ENCODE assay signal across 9 cellular contexts in genomic region chr9:70407081-70407503, GRCh38. TPM values are rescaled to one million over a fixed set of nuclear protein-coding genes. Genes with fewer than 3 reads are reported as not detected.
DNase-seq lines count a peak whose midpoint lies in the region; ATAC-seq, FAIRE-seq and TF ChIP-seq lines count a peak whose summit lies in the region.
"Had no signal": no experiment of that assay in that cellular context is flagged by ENCODE, and none has a peak within 500 bp of the region (broad histone marks: within the 10 kb centered on the region; RNA-seq: fewer than 3 reads in every experiment).

No MANE protein-coding gene starts in this region.

- no peaks in the 10 kb centered on the region for H3K36me3 ChIP-seq in left lung
- H3K36me3 ChIP-seq in testis (ENCODE audit: low read depth, missing control alignments), result no peaks in the 10 kb centered on the region

- no peaks in the 10 kb centered on the region for H3K9me3 Mint-ChIP-seq in activated T-cell treated with anti-CD3 and anti-CD28 coated beads, Interleukin-2, amount 50 U/mL, for 24 hours

- H3K4me3 ChIP-seq in left lung (no peak overlapping the region), testis (no peak overlapping the region)

- WGBS in testis, 2 donors, result 40 to 53% methylated on average over 4 of the region's 4 CpGs

- no peak for DNase-seq in activated T-cell treated with anti-CD3 and anti-CD28 coated beads, Interleukin-2, amount 50 U/mL, for 24 hours
- DNase-seq in activated T-cell treated with anti-CD3 and anti-CD28 coated beads, Interleukin-2, amount 50 U/mL, for 1 hour, result no peak
- DNase-seq in amniotic stem cell (lab: John Stamatoyannopoulos, UW) (peak; percentile 40), left lung (no peak), testis (no peak), GM12892 (ENCODE audit: insufficient read length) (no peak)
- DNase-seq in activated CD4-positive, CD25-positive, alpha-beta regulatory T cell treated with anti-CD3 and anti-CD28 coated beads, Interleukin-2, amount 50 U/mL, for 72 hours, result no peak

- H3K36me3 Mint-ChIP-seq in activated T-cell treated with anti-CD3 and anti-CD28 coated beads, Interleukin-2, amount 50 U/mL, for 24 hours (ENCODE audit: low read depth), result peaks cover 25% of the 10 kb centered on the region

- H3K27ac Mint-ChIP-seq in activated T-cell treated with anti-CD3 and anti-CD28 coated beads, Interleukin-2, amount 50 U/mL, for 24 hours, result peak overlapping the region; percentile 94

- TF ChIP-seq POLR2A in testis (IDR thresholded peaks at IDR 0.05), result no peak
- no peak for TF ChIP-seq POLR2A in GM12892 (IDR thresholded peaks at IDR 0.05; ENCODE audit: low read depth, low read length)

- FAIRE-seq in GM12892 (lab: Jason Lieb, UNC), result no peak

- TF ChIP-seq CTCF in left lung (IDR thresholded peaks at IDR 0.05) (no peak), testis (IDR thresholded peaks at IDR 0.05) (no peak)

- intact Hi-C loops in left lung (cut with DNase I) (no loop called here), testis (cut with DNase I; ENCODE audit: low total_unique reads) (no loop called here)

- no peaks in the 10 kb centered on the region for H3K27me3 ChIP-seq in left lung
- H3K27me3 ChIP-seq in testis, result no peaks in the 10 kb centered on the region

- no peak for ATAC-seq in left lung
- ATAC-seq in HG02852 (IDR thresholded peaks at IDR 0.05; ENCODE audit: unreplicated experiment), result no peak

- no peaks in the 10 kb centered on the region for H3K27me3 Mint-ChIP-seq in activated T-cell treated with anti-CD3 and anti-CD28 coated beads, Interleukin-2, amount 50 U/mL, for 24 hours

- peak overlapping the region; percentile 49 to 73 for H3K27ac ChIP-seq in left lung
- H3K27ac ChIP-seq in testis, result peak overlapping the region; percentile 71 to 80
- H3K27ac ChIP-seq: HL-60 had no signal

- peak overlapping the region; percentile 72 for H3K4me3 Mint-ChIP-seq in activated T-cell treated with anti-CD3 and anti-CD28 coated beads, Interleukin-2, amount 50 U/mL, for 24 hours

- H3K4me1 Mint-ChIP-seq in activated T-cell treated with anti-CD3 and anti-CD28 coated beads, Interleukin-2, amount 50 U/mL, for 24 hours (ENCODE audit: low read depth), result peaks cover 88% of the 10 kb centered on the region

- H3K9me3 ChIP-seq in left lung (no peaks in the 10 kb centered on the region), testis (no peaks in the 10 kb centered on the region)

- H3K4me1 ChIP-seq in left lung (peaks cover 42 to 93% of the 10 kb centered on the region in 2 donors), testis (peaks cover 63% of the 10 kb centered on the region)

RNA-seq across cellular contexts. Expression of gene KLF9, which starts 7.4 kb away (rescaled TPM):
- total RNA-seq in left lung (10 to 100 TPM; 25.2 to 42.0 TPM), testis (10 to 100 TPM; 39.8 to 47.9 TPM)
- polyA plus RNA-seq in testis (ENCODE audit: insufficient read depth, low read depth, low replicate concordance), result 11.8 TPM
- polyA plus RNA-seq in GM12892 (2012; ENCODE audit: missing spikeins), result 0.78 TPM
